ENCODE assay signal across 7 cellular contexts in the genomic region with DNA sequence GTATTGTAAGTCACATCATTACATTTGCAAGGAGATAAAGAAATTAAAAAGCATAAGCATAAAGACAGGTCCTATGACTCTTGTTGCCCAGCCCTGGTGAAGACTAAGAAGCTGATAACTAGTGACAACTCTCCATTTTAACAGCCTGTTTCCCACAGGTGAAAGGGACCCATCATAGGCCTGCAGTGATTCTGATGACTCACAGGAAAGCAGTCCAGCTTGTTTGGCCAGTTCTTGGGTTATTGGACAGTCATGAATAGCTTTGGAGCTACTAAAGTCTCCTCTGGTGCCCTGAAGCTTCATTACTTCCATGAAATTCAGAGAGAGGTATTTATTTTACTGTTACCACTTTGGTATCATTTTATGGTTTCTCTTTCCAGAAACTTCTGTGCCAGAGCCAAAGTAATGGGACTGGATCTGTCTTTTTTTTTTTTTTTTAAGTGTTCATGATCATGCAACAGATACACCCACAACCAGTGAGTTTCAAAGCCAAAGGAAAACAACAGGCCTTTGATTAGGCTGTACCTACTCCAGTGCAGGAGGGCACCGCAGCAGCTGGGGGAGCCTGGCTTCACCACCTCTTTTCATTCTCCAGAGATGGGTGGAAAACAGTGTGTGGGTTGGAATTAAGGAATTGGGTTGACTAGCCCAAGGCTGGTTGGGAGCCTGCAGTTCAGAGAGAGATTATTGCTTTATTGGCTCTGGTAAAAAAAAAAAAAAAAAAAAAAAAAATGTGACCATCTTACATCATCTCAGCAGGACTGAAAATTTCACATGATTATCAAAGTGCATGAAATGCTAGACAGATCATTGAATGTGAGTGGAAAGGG. TPM values are rescaled to one million over a fixed set of nuclear protein-coding genes. Genes with fewer than 3 reads are reported as not detected.
DNase-seq lines count a peak whose midpoint lies in the region; ATAC-seq and TF ChIP-seq lines count a peak whose summit lies in the region.

No MANE protein-coding gene starts in this region.

- dilution Hi-C loops in mammary epithelial cell (cut with HindIII; ENCODE audit: low sequenced_read_pairs), result no loop called here

- no peaks in the 10 kb centered on the region for H4K20me1 ChIP-seq in mammary epithelial cell (ENCODE audit: insufficient read depth, low read length)

- H3K4me2 ChIP-seq in mammary epithelial cell (ENCODE audit: insufficient read depth, low read depth, low read length) (peak overlapping the region; percentile 45), trophoblast cell (ENCODE audit: low read length) (no peak overlapping the region)

- H3K79me2 ChIP-seq in mammary epithelial cell (ENCODE audit: insufficient read depth, low read length) (no peaks in the 10 kb centered on the region), trophoblast cell (ENCODE audit: control insufficient read depth, insufficient read depth, low read length, poor library complexity) (no peaks in the 10 kb centered on the region)

- H2AK5ac ChIP-seq in trophoblast cell (ENCODE audit: low read length), result peak overlapping the region; percentile 23

- no peak overlapping the region for H3K23ac ChIP-seq in trophoblast cell (ENCODE audit: low read length)

- no TSS peak for BruUV-seq in mammary epithelial cell (replicated peaks; lab: Mats Ljungman, UMichigan)

- H3K27ac ChIP-seq in mammary epithelial cell (ENCODE audit: insufficient read depth, low read depth, low read length), result peak overlapping the region; percentile 41
- peak overlapping the region; percentile 60 for H3K27ac ChIP-seq in trophoblast cell (ENCODE audit: low read depth, low read length)

- CTCF ChIA-PET in mammary epithelial cell (lab: Charles Lee; ENCODE audit: low non-redundant PET), result no interaction called here

- H4K91ac ChIP-seq in trophoblast cell (ENCODE audit: low read depth, low read length), result peak overlapping the region; percentile 58

- H3K4me1 ChIP-seq in mammary epithelial cell (ENCODE audit: insufficient read depth, low read length), result peaks cover 30% of the 10 kb centered on the region
- peaks cover 7 to 10% of the 10 kb centered on the region in 2 experiments for H3K4me1 ChIP-seq in trophoblast cell (ENCODE audit: control insufficient read depth in 1 of 2, insufficient read depth in 2 of 2, low read length in 2 of 2)

- H4K12ac ChIP-seq in trophoblast cell (ENCODE audit: low read depth, low read length), result no peak overlapping the region

- H3K9ac ChIP-seq in mammary epithelial cell (ENCODE audit: insufficient read depth, low read length) (no peak overlapping the region), trophoblast cell (ENCODE audit: low read length) (no peak overlapping the region)

- no peak overlapping the region for H3K4ac ChIP-seq in trophoblast cell (ENCODE audit: low read depth, low read length)

- H3K9me3 ChIP-seq in mammary epithelial cell (replicated peaks; ENCODE audit: insufficient read depth, low read length), result no peaks in the 10 kb centered on the region
- no peaks in the 10 kb centered on the region for H3K9me3 ChIP-seq in trophoblast cell (ENCODE audit: insufficient read depth, low read depth, low read length)

- peak overlapping the region; percentile 37 for H2BK5ac ChIP-seq in trophoblast cell (ENCODE audit: low read depth, low read length, poor library complexity)

- no peak overlapping the region for H4K8ac ChIP-seq in trophoblast cell (ENCODE audit: low read depth, low read length)

- peak; percentile 18 for ATAC-seq in GM18861 (IDR thresholded peaks at IDR 0.05; ENCODE audit: unreplicated experiment)
- no peak for ATAC-seq in GM21381 (IDR thresholded peaks at IDR 0.05; ENCODE audit: unreplicated experiment)

- WGBS in mammary epithelial cell (ENCODE audit: low coverage, missing lambda C conversion rate), result 0% methylated on average over 1 of the region's 1 CpG
- WGBS in trophoblast cell (ENCODE audit: extremely low coverage, insufficient coverage, insufficient read length), result no CpG with 5 or more reads among the region's 1 CpG

- H2AFZ ChIP-seq in mammary epithelial cell (ENCODE audit: low read depth, low read length), result peak overlapping the region; percentile 48
- H2AFZ ChIP-seq in trophoblast cell (ENCODE audit: insufficient read depth, low read length, poor library complexity), result no peak overlapping the region

- TF ChIP-seq RAD21 in Ishikawa (IDR thresholded peaks at IDR 0.05; ENCODE audit: low read depth), result peak; percentile 14; the same call in 1 of the 2 replicates

- H3K14ac ChIP-seq in trophoblast cell (ENCODE audit: low read length), result peak overlapping the region; percentile 6

- no peak for TF ChIP-seq CTCF in mammary epithelial cell (conservative IDR thresholded peaks at IDR 0.05 in 1 of 2, IDR thresholded peaks at IDR 0.05 in 1 of 2; ENCODE audit: extremely low read depth in 1 of 2, insufficient read depth in 1 of 2, low read depth in 1 of 2, low read length in 2 of 2)

- peak overlapping the region; percentile 67 for H2BK12ac ChIP-seq in trophoblast cell (ENCODE audit: low read length)

- H3K27me3 ChIP-seq in mammary epithelial cell (ENCODE audit: insufficient read depth, low read length) (no peaks in the 10 kb centered on the region), trophoblast cell (ENCODE audit: insufficient read depth, low read length) (no peaks in the 10 kb centered on the region)

- H3K4me3 ChIP-seq in mammary epithelial cell (replicated peaks in 1 of 3; ENCODE audit: insufficient read depth in 1 of 3, low read depth in 2 of 3, low read length in 3 of 3) (no peak overlapping the region), trophoblast cell (ENCODE audit: low read depth, low read length) (no peak overlapping the region)

- in situ Hi-C loops in mammary epithelial cell (cut with MboI; ENCODE audit: low sequenced_read_pairs in 2 of 2), result no loop called here

- H2BK120ac ChIP-seq in trophoblast cell (ENCODE audit: insufficient read depth, low read length, poor library complexity), result peak overlapping the region; percentile 21

- peak; percentile 94 for DNase-seq in mammary epithelial cell
- DNase-seq in trophoblast cell, result peak; percentile 96 to 99
- DNase-seq in NCI-H2081 (lab: John Stamatoyannopoulos, UW), result no peak
- DNase-seq in SHP77 treated with DMSO at 0.1 percent for 48 hours (lab: John Stamatoyannopoulos, UW), result no peak

- H3K79me1 ChIP-seq in trophoblast cell (ENCODE audit: low read length), result peaks cover 8% of the 10 kb centered on the region

- H3K18ac ChIP-seq in trophoblast cell (ENCODE audit: low read length), result no peak overlapping the region

- TF ChIP-seq EP300 in Ishikawa (IDR thresholded peaks at IDR 0.05; ENCODE audit: borderline replicate concordance), result peak; percentile 79

- H3K36me3 ChIP-seq in mammary epithelial cell (ENCODE audit: insufficient read depth, low read length) (no peaks in the 10 kb centered on the region), trophoblast cell (ENCODE audit: control insufficient read depth in 1 of 2, insufficient read depth in 2 of 2, low read length in 2 of 2) (no peaks in the 10 kb centered on the region)

- intact Hi-C loops in mammary epithelial cell (cut with micrococcal nuclease), result loop anchor here (1.0 to 2.0 kb wide), 2 partner anchors 55 to 76 kb away; a partner anchor contains a TSS

TF ChIP-seq in Ishikawa, 13 proteins besides CTCF, POLR2A, EP300 and RAD21:
- 0 out of 2 replicates have a peak, but pooled peaks have one; percentile 55 for TF ChIP-seq TAF1 (IDR thresholded peaks at IDR 0.05; ENCODE audit: low read depth)
- TF ChIP-seq TEAD4 (IDR thresholded peaks at IDR 0.05), result peak; percentile 77
- TF ChIP-seq YY1 (IDR thresholded peaks at IDR 0.05; ENCODE audit: low read depth), result peak; percentile 69; the same call in 1 of the 2 replicates
- TF ChIP-seq CREB1 (IDR thresholded peaks at IDR 0.05; ENCODE audit: low read depth), result peak; percentile 25; the same call in 1 of the 2 replicates
- TF ChIP-seq CEBPB (IDR thresholded peaks at IDR 0.05), result peak; percentile 35; the same call in 1 of the 2 replicates
- TF ChIP-seq, protein P1, sequence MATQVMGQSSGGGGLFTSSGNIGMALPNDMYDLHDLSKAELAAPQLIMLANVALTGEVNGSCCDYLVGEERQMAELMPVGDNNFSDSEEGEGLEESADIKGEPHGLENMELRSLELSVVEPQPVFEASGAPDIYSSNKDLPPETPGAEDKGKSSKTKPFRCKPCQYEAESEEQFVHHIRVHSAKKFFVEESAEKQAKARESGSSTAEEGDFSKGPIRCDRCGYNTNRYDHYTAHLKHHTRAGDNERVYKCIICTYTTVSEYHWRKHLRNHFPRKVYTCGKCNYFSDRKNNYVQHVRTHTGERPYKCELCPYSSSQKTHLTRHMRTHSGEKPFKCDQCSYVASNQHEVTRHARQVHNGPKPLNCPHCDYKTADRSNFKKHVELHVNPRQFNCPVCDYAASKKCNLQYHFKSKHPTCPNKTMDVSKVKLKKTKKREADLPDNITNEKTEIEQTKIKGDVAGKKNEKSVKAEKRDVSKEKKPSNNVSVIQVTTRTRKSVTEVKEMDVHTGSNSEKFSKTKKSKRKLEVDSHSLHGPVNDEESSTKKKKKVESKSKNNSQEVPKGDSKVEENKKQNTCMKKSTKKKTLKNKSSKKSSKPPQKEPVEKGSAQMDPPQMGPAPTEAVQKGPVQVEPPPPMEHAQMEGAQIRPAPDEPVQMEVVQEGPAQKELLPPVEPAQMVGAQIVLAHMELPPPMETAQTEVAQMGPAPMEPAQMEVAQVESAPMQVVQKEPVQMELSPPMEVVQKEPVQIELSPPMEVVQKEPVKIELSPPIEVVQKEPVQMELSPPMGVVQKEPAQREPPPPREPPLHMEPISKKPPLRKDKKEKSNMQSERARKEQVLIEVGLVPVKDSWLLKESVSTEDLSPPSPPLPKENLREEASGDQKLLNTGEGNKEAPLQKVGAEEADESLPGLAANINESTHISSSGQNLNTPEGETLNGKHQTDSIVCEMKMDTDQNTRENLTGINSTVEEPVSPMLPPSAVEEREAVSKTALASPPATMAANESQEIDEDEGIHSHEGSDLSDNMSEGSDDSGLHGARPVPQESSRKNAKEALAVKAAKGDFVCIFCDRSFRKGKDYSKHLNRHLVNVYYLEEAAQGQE (IDR thresholded peaks at IDR 0.05; ENCODE audit: low read depth), result no peak
- peak; percentile 71; the same call in 1 of the 2 replicates for TF ChIP-seq FOXM1 (IDR thresholded peaks at IDR 0.05; ENCODE audit: borderline replicate concordance, low read depth)
- peak; percentile 88 for TF ChIP-seq TCF12 (IDR thresholded peaks at IDR 0.05; ENCODE audit: low read depth)
- TF ChIP-seq, protein P2, sequence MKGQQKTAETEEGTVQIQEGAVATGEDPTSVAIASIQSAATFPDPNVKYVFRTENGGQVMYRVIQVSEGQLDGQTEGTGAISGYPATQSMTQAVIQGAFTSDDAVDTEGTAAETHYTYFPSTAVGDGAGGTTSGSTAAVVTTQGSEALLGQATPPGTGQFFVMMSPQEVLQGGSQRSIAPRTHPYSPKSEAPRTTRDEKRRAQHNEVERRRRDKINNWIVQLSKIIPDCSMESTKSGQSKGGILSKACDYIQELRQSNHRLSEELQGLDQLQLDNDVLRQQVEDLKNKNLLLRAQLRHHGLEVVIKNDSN (IDR thresholded peaks at IDR 0.05), result no peak
- TF ChIP-seq EGR1 (IDR thresholded peaks at IDR 0.05), result no peak
- TF ChIP-seq NFIC (IDR thresholded peaks at IDR 0.05), result peak; percentile 72

RNA-seq across cellular contexts. Expression of a gene that starts 55.3 kb away (rescaled TPM):
- 10 to 100 TPM; 17.8 to 25.8 TPM for total RNA-seq in mammary epithelial cell
- polyA plus RNA-seq in mammary epithelial cell, result 16.3 TPM
- 43.1 TPM for polyA minus RNA-seq in mammary epithelial cell
- polyA plus RNA-seq in trophoblast cell (2013), result 17.2 TPM in 2 replicates

Comparison
In these comparisons a context has a peak if more than half of its experiments do, and no peak if none do; other contexts are left out.
1. DNase-seq: peak in mammary epithelial cell (single experiment) and trophoblast cell (2 of 2); none in NCI-H2081 (0 of 2) and SHP77 treated with DMSO at 0.1 percent for 48 hours (single experiment).